ENCODE assay signal across 16 cellular contexts in the genomic region with DNA sequence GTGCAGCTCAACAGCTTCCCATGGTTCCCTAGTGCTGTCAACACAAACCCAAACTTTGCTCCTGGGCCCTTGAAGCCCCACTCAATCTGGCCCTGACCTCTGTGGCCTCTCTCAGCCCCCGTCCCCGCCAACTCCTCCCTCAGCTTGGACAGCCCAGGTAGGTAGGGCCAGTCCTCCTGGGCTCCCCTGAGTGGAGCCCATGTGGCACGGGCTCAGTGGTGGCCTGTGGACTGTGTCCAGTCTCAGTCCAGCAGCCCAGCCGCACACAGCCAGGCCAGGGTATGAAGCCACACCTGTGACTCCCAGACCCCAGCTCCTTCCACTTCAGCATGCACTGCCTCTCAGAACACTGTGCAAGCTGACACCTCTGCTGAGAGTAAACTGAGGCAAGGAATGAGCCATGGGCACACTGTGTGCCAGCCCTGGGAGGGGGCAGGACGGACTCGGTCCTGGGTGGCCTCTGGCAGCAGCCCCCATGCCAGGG. TPM values are rescaled to one million over a fixed set of nuclear protein-coding genes. Genes with fewer than 3 reads are reported as not detected.
DNase-seq lines count a peak whose midpoint lies in the region; ATAC-seq and TF ChIP-seq lines count a peak whose summit lies in the region.
"Had no signal": no experiment of that assay in that cellular context is flagged by ENCODE, and none has a peak within 500 bp of the region (broad histone marks: within the 10 kb centered on the region; RNA-seq: fewer than 3 reads in every experiment).

No MANE protein-coding gene starts in this region.

- no peaks in the 10 kb centered on the region for H3K27me3 Mint-ChIP-seq in osteocyte (ENCODE audit: unreplicated experiment)
- no peaks in the 10 kb centered on the region for H3K27me3 Mint-ChIP-seq in CD4-positive, alpha-beta T cell

- DNase-seq in heart right ventricle, result no peak
- no peak for DNase-seq in Right ventricle myocardium superior
- DNase-seq in osteocyte (ENCODE audit: extremely low spot score, unreplicated experiment), result no peak
- DNase-seq in NCI-H524 treated with DMSO at 0.1 percent for 48 hours (lab: John Stamatoyannopoulos, UW), result no peak
- no peak for DNase-seq in CD4-positive, alpha-beta T cell
- DNase-seq: activated naive CD4-positive, alpha-beta T cell treated with anti-CD3 and anti-CD28 coated beads, Interleukin-2, amount 50 U/mL, for 16 hours; dermis blood vessel endothelial cell; left colon; NCI-H187 treated with DMSO at 0.1 percent for 48 hours; NCI-H774; SJCRH30; stimulated activated naive CD8-positive, alpha-beta T cell treated with anti-CD3 and anti-CD28 coated beads, Interleukin-15, amount 100 ng/mL, for 72 hours had no signal

- ATAC-seq in heart right ventricle (no peak), Right ventricle myocardium superior (ENCODE audit: poor library complexity) (no peak), HG02973 (IDR thresholded peaks at IDR 0.05; ENCODE audit: unreplicated experiment) (no peak)
- no peak for ATAC-seq in CD4-positive, alpha-beta T cell (ENCODE audit: poor library complexity)
- ATAC-seq: left colon had no signal

- POLR2A ChIA-PET in CD4-positive, alpha-beta T cell (lab: Charles Lee), result interaction anchor here (1.6 to 3.2 kb wide), 3 partner anchors 11 to 26 kb away, joined by 3 to 34 read pairs (median 31); a partner anchor contains a TSS

- H3K9me3 ChIP-seq in heart right ventricle (no peaks in the 10 kb centered on the region), esophagus (ENCODE audit: control insufficient read depth in 2 of 2, insufficient read depth in 1 of 2, low read depth in 1 of 2, low read length in 1 of 2) (no peaks in the 10 kb centered on the region)
- no peaks in the 10 kb centered on the region for H3K9me3 ChIP-seq in CD4-positive, alpha-beta T cell (ENCODE audit: control insufficient read depth, low read length)
- H3K9me3 ChIP-seq: SJCRH30 had no signal

- CTCF ChIA-PET in CD4-positive, alpha-beta T cell (lab: Charles Lee), result interaction anchor here (1.2 kb wide), 1 partner anchor 10 kb away, joined by 3 read pairs; no protein-coding TSS in a partner anchor

- H3K27me3 ChIP-seq in heart right ventricle, result no peaks in the 10 kb centered on the region
- no peaks in the 10 kb centered on the region for H3K27me3 ChIP-seq in esophagus (ENCODE audit: control insufficient read depth in 1 of 2, insufficient read depth in 2 of 2, low read length in 2 of 2)
- H3K27me3 ChIP-seq in CD4-positive, alpha-beta T cell (ENCODE audit: control insufficient read depth, insufficient read depth, low read length), result no peaks in the 10 kb centered on the region
- H3K27me3 ChIP-seq: SJCRH30 had no signal

- no peaks in the 10 kb centered on the region for H3K9me3 Mint-ChIP-seq in osteocyte (ENCODE audit: unreplicated experiment)
- H3K9me3 Mint-ChIP-seq in CD4-positive, alpha-beta T cell, result no peaks in the 10 kb centered on the region
- H3K9me3 Mint-ChIP-seq: stimulated activated naive CD8-positive, alpha-beta T cell treated with anti-CD3 and anti-CD28 coated beads, Interleukin-15, amount 100 ng/mL, for 72 hours had no signal

- WGBS in heart right ventricle, 2 donors, result 69 to 72% methylated on average over 6 of the region's 6 CpGs
- WGBS in esophagus, 2 donors, result 84 to 90% methylated on average over 6 of the region's 6 CpGs
- WGBS in urinary bladder, result 85% methylated on average over 6 of the region's 6 CpGs

- intact Hi-C loops in heart right ventricle (cut with DNase I), result loop anchor here in 5 of 10 donors (5.0 to 10.0 kb wide), 4 partner anchors 33 to 103 kb away; no protein-coding TSS in a partner anchor
- intact Hi-C loops in Right ventricle myocardium superior (cut with DNase I), result loop anchor here (5.0 kb wide), 1 partner anchor 103 kb away; no protein-coding TSS in a partner anchor
- intact Hi-C loops in CD4-positive, alpha-beta T cell (cut with DNase I, micrococcal nuclease), result no loop called here

- peaks cover 99% of the 10 kb centered on the region for H3K4me1 Mint-ChIP-seq in osteocyte (ENCODE audit: unreplicated experiment)
- peaks cover 40% of the 10 kb centered on the region for H3K4me1 Mint-ChIP-seq in CD4-positive, alpha-beta T cell (ENCODE audit: low read depth)

- H3K4me3 ChIP-seq in heart right ventricle (no peak overlapping the region), esophagus (ENCODE audit: low read depth in 1 of 2, low read length in 2 of 2) (no peak overlapping the region), urinary bladder (ENCODE audit: low read depth, low read length) (no peak overlapping the region)
- H3K4me3 ChIP-seq: SJCRH30 had no signal

- H3K36me3 Mint-ChIP-seq in osteocyte (ENCODE audit: unreplicated experiment), result peaks cover 2% of the 10 kb centered on the region
- no peaks in the 10 kb centered on the region for H3K36me3 Mint-ChIP-seq in CD4-positive, alpha-beta T cell (ENCODE audit: low read depth)

- H3K4me1 ChIP-seq in heart right ventricle (peaks cover 54 to 100% (median 98%) of the 10 kb centered on the region in 9 donors), esophagus (ENCODE audit: control insufficient read depth in 2 of 2, insufficient read depth in 2 of 2, low read length in 1 of 2) (peaks cover 8 to 19% of the 10 kb centered on the region in 2 donors), urinary bladder (ENCODE audit: insufficient read depth) (peaks cover 1% of the 10 kb centered on the region)

- TF ChIP-seq CTCF in heart right ventricle (IDR thresholded peaks at IDR 0.05) (no peak), osteocyte (IDR thresholded peaks at IDR 0.05) (no peak)
- TF ChIP-seq CTCF in CD4-positive, alpha-beta T cell (IDR thresholded peaks at IDR 0.05), result no peak

- peak overlapping the region; percentile 24 for H3K4me3 Mint-ChIP-seq in osteocyte (ENCODE audit: unreplicated experiment)
- H3K4me3 Mint-ChIP-seq in CD4-positive, alpha-beta T cell, result no peak overlapping the region
- H3K4me3 Mint-ChIP-seq: stimulated activated naive CD8-positive, alpha-beta T cell treated with anti-CD3 and anti-CD28 coated beads, Interleukin-15, amount 100 ng/mL, for 72 hours had no signal

- peak overlapping the region; percentile 99 for H3K27ac Mint-ChIP-seq in osteocyte (ENCODE audit: unreplicated experiment)
- no peak overlapping the region for H3K27ac Mint-ChIP-seq in CD4-positive, alpha-beta T cell

- peak overlapping the region; percentile 55 to 99 (median 92) for H3K27ac ChIP-seq in heart right ventricle
- H3K27ac ChIP-seq in esophagus (ENCODE audit: low read depth in 2 of 2, low read length in 1 of 2), result peak overlapping the region; percentile 59 to 67
- peak overlapping the region; percentile 83 for H3K27ac ChIP-seq in urinary bladder (ENCODE audit: low read depth)
- H3K27ac ChIP-seq in CD4-positive, alpha-beta T cell (ENCODE audit: low read depth, low read length), result no peak overlapping the region
- H3K27ac ChIP-seq: SJCRH30 had no signal

- peaks cover 0 to 7% (median 0%) of the 10 kb centered on the region in 9 donors for H3K36me3 ChIP-seq in heart right ventricle
- H3K36me3 ChIP-seq in esophagus (ENCODE audit: control insufficient read depth in 2 of 2, insufficient read depth in 2 of 2, low read length in 1 of 2), result no peaks in the 10 kb centered on the region
- H3K36me3 ChIP-seq in urinary bladder (ENCODE audit: insufficient read depth), result no peaks in the 10 kb centered on the region
- H3K36me3 ChIP-seq: SJCRH30 had no signal

RNA-seq across cellular contexts. Expression of a gene that starts 11.5 kb away (rescaled TPM):
- 100 to 1,000 TPM in 1 of 10 donors, 10 to 100 TPM in 9; 40.9 to 106 (median 62.8) TPM for total RNA-seq in heart right ventricle
- 100 to 1,000 TPM in 1 of 2 donors, 10 to 100 TPM in 1; 71.2 to 169 TPM for polyA plus RNA-seq in heart right ventricle
- 53.1 TPM for total RNA-seq in Right ventricle myocardium superior
- polyA plus RNA-seq in esophagus, result 10 to 100 TPM; 15.8 to 18.7 TPM
- total RNA-seq in osteocyte, result 316 and 358 TPM in 2 replicates
- 126 TPM for total RNA-seq in urinary bladder
- 70.3 TPM for polyA plus RNA-seq in urinary bladder
- total RNA-seq in CD4-positive, alpha-beta T cell, result 10 to 100 TPM; 61.7 to 62.5 TPM

RNA-seq across cellular contexts. Expression of a gene that starts 52.0 kb away (rescaled TPM):
- not detected for total RNA-seq in heart right ventricle
- polyA plus RNA-seq in heart right ventricle, result not detected
- total RNA-seq in Right ventricle myocardium superior, result not detected
- polyA plus RNA-seq in esophagus, result not detected
- not detected in 2 replicates for total RNA-seq in osteocyte
- not detected for total RNA-seq in urinary bladder
- polyA plus RNA-seq in urinary bladder, result not detected
- not detected for total RNA-seq in CD4-positive, alpha-beta T cell
- total RNA-seq: A673, dermis blood vessel endothelial cell, left colon, SJCRH30 had no signal
